13 cellular contexts compared by ENCODE assay signal in genomic region chr3:59540241-59540640, GRCh38.
DNase-seq lines count a peak whose midpoint lies in the region; ATAC-seq, FAIRE-seq and TF ChIP-seq lines count a peak whose summit lies in the region.
"Had no signal": no experiment of that assay in that cellular context is flagged by ENCODE, and none has a peak within 500 bp of the region (broad histone marks: within the 10 kb centered on the region; RNA-seq: fewer than 3 reads in every experiment).

No MANE protein-coding gene starts in this region.

- no peak overlapping the region for H3K4me3 Mint-ChIP-seq in Calu3 (ENCODE audit: low read depth, unreplicated experiment)
- no peak overlapping the region for H3K4me3 Mint-ChIP-seq in neural crest cell
- no peak overlapping the region for H3K4me3 Mint-ChIP-seq in activated naive CD8-positive, alpha-beta T cell treated with anti-CD3 and anti-CD28 coated beads for 36 hours
- H3K4me3 Mint-ChIP-seq: nephron progenitor cell had no signal

- DNase-seq in Calu3 (no peak), GM12878 (ENCODE audit: low read depth, low spot score) (no peak), neural crest cell (ENCODE audit: low read depth, low spot score) (no peak), Karpas-422 (no peak), MM.1S (no peak)
- no peak for DNase-seq in activated effector memory CD4-positive, alpha-beta T cell treated with anti-CD3 and anti-CD28 coated beads, Interleukin-2, amount 50 U/mL, for 16 hours
- no peak for DNase-seq in activated naive CD8-positive, alpha-beta T cell treated with anti-CD3 and anti-CD28 coated beads for 36 hours
- DNase-seq: activated CD4-positive, alpha-beta T cell treated with anti-CD3 and anti-CD28 coated beads for 48 hours; left ventricle myocardium inferior; nephron progenitor cell had no signal

- H3K4me1 ChIP-seq in Loucy (ENCODE audit: insufficient read depth, low read length, poor library complexity, severe bottlenecking) = peaks cover 49% of the 10 kb centered on the region
- no peaks in the 10 kb centered on the region for H3K4me1 ChIP-seq in GM12878 (ENCODE audit: control insufficient read depth, insufficient read depth, low read length)
- no peaks in the 10 kb centered on the region for H3K4me1 ChIP-seq in Karpas-422 (ENCODE audit: low read length)
- H3K4me1 ChIP-seq in MM.1S (ENCODE audit: low read length) = no peaks in the 10 kb centered on the region
- H3K4me1 ChIP-seq: ascending aorta had no signal

- no peak for TF ChIP-seq EP300 in GM12878 (IDR thresholded peaks at IDR 0.05; ENCODE audit: borderline replicate concordance in 1 of 2, control insufficient read depth in 1 of 2, low read depth in 2 of 2, low read length in 2 of 2)

- BruUV-seq in Calu3 (replicated peaks; lab: Mats Ljungman, UMichigan) (no TSS peak), GM12878 (replicated peaks; lab: Mats Ljungman, UMichigan) (no TSS peak)

- H3K27me3 ChIP-seq in Loucy (ENCODE audit: insufficient read depth, low read length, poor library complexity, severe bottlenecking) = no peaks in the 10 kb centered on the region
- H3K27me3 ChIP-seq in GM12878 (replicated peaks in 1 of 2; ENCODE audit: control insufficient read depth in 2 of 2, insufficient read depth in 2 of 2, low read length in 1 of 2) = no peaks in the 10 kb centered on the region
- H3K27me3 ChIP-seq in Karpas-422 (ENCODE audit: low read length) = no peaks in the 10 kb centered on the region
- H3K27me3 ChIP-seq in MM.1S (replicated peaks; ENCODE audit: insufficient read depth, low read length) = no peaks in the 10 kb centered on the region
- H3K27me3 ChIP-seq: ascending aorta, hepatocyte had no signal

- no peaks in the 10 kb centered on the region for H3K9me3 ChIP-seq in Loucy (ENCODE audit: insufficient read depth, low read depth, low read length)
- no peaks in the 10 kb centered on the region; the same call in 2 of the 3 replicates for H3K9me3 ChIP-seq in GM12878 (replicated peaks; ENCODE audit: control insufficient read depth, insufficient read depth, low read length)
- no peaks in the 10 kb centered on the region for H3K9me3 ChIP-seq in Karpas-422 (ENCODE audit: low read length)
- no peaks in the 10 kb centered on the region for H3K9me3 ChIP-seq in MM.1S (replicated peaks; ENCODE audit: insufficient read depth, low read length)
- H3K9me3 ChIP-seq: ascending aorta, left ventricle myocardium inferior had no signal

- H3F3A ChIP-seq in Loucy (ENCODE audit: low read depth) = no peaks in the 10 kb centered on the region; the same call in 1 of the 2 replicates
- no peaks in the 10 kb centered on the region for H3F3A ChIP-seq in MM.1S (ENCODE audit: insufficient read depth, low read length)

- SMC1A ChIA-PET in GM12878 (lab: Charles Lee; ENCODE audit: uncharacterized antibody, unreplicated experiment) = interaction anchor here (1.2 to 1.5 kb wide), 2 partner anchors 28 to 96 kb away, joined by 3 to 7 read pairs; no protein-coding TSS in a partner anchor

- H3K27ac ChIP-seq in GM12878 (ENCODE audit: control insufficient read depth, insufficient read depth) (no peak overlapping the region), Karpas-422 (ENCODE audit: low read length) (no peak overlapping the region), MM.1S (ENCODE audit: low read length) (no peak overlapping the region)
- H3K27ac ChIP-seq: ascending aorta, hepatocyte, left ventricle myocardium inferior had no signal

- CTCF ChIA-PET in Calu3 (lab: Charles Lee) = no interaction called here
- CTCF ChIA-PET in GM12878 (lab: Yijun Ruan, JAX) = no interaction called here

- H3K4me1 Mint-ChIP-seq in Calu3 (ENCODE audit: low read depth, unreplicated experiment) = no peaks in the 10 kb centered on the region
- peaks cover 51% of the 10 kb centered on the region for H3K4me1 Mint-ChIP-seq in neural crest cell
- H3K4me1 Mint-ChIP-seq in activated naive CD8-positive, alpha-beta T cell treated with anti-CD3 and anti-CD28 coated beads for 36 hours = peaks cover 8% of the 10 kb centered on the region

- RAD21 ChIA-PET in GM12878 (lab: Charles Lee; ENCODE audit: unreplicated experiment) = no interaction called here

- H3K9me3 Mint-ChIP-seq in Calu3 (ENCODE audit: low read depth, unreplicated experiment) (peaks cover 3% of the 10 kb centered on the region), neural crest cell (peaks cover 2% of the 10 kb centered on the region)
- no peaks in the 10 kb centered on the region for H3K9me3 Mint-ChIP-seq in activated naive CD8-positive, alpha-beta T cell treated with anti-CD3 and anti-CD28 coated beads for 36 hours
- H3K9me3 Mint-ChIP-seq: nephron progenitor cell had no signal

- H3K36me3 ChIP-seq in Loucy (ENCODE audit: insufficient read depth, low read length) (no peaks in the 10 kb centered on the region), GM12878 (ENCODE audit: control insufficient read depth in 2 of 2, insufficient read depth in 2 of 2, low read length in 1 of 2) (no peaks in the 10 kb centered on the region), Karpas-422 (ENCODE audit: insufficient read depth, low read length) (no peaks in the 10 kb centered on the region), MM.1S (replicated peaks; ENCODE audit: insufficient read depth, low read length) (no peaks in the 10 kb centered on the region)
- H3K36me3 ChIP-seq: ascending aorta, left ventricle myocardium inferior had no signal

- H3K4me3 ChIP-seq in Loucy (ENCODE audit: low read length, poor library complexity, severe bottlenecking) (no peak overlapping the region), GM12878 (no peak overlapping the region), Karpas-422 (ENCODE audit: low read length) (no peak overlapping the region), MM.1S (ENCODE audit: low read length) (no peak overlapping the region)
- H3K4me3 ChIP-seq: ascending aorta, hepatocyte, left ventricle myocardium inferior had no signal

- H3K27ac Mint-ChIP-seq in Calu3 (ENCODE audit: unreplicated experiment) (peak overlapping the region; percentile 2), neural crest cell (ENCODE audit: unreplicated experiment) (peak overlapping the region; percentile 81)
- H3K27ac Mint-ChIP-seq in activated naive CD8-positive, alpha-beta T cell treated with anti-CD3 and anti-CD28 coated beads for 36 hours = no peak overlapping the region

- H3K9ac ChIP-seq in Loucy (ENCODE audit: low read depth, low read length, poor library complexity, severe bottlenecking) (no peak overlapping the region), GM12878 (ENCODE audit: control insufficient read depth, insufficient read depth, low read length) (no peak overlapping the region), Karpas-422 (ENCODE audit: low read length) (no peak overlapping the region), MM.1S (ENCODE audit: low read length) (no peak overlapping the region)

- no peak for FAIRE-seq in GM12878 (lab: Jason Lieb, UNC)

- TF ChIP-seq CTCF in Calu3 (IDR thresholded peaks at IDR 0.05; ENCODE audit: unreplicated experiment) (no peak), Loucy (conservative IDR thresholded peaks at IDR 0.05; ENCODE audit: low read length) (no peak), GM12878 (IDR thresholded peaks at IDR 0.05 in 2 of 3, conservative IDR thresholded peaks at IDR 0.05 in 1 of 3; ENCODE audit: control insufficient read depth in 2 of 3, extremely low read depth in 1 of 3, insufficient read depth in 1 of 3, low read depth in 3 of 3, low read length in 3 of 3) (no peak), neural crest cell (conservative IDR thresholded peaks at IDR 0.05) (no peak), MM.1S (IDR thresholded peaks at IDR 0.05; ENCODE audit: low read length) (no peak)

- no peak; the same call in 2 of the 3 replicates for ATAC-seq in GM12878

- H3K9me2 ChIP-seq in Loucy (replicated peaks; ENCODE audit: low read depth, low read length) = no peaks in the 10 kb centered on the region
- no peaks in the 10 kb centered on the region for H3K9me2 ChIP-seq in Karpas-422 (replicated peaks; ENCODE audit: insufficient read depth, low read length)
- no peaks in the 10 kb centered on the region for H3K9me2 ChIP-seq in MM.1S (replicated peaks; ENCODE audit: insufficient read depth, low read length)

- no peaks in the 10 kb centered on the region for H3K27me3 Mint-ChIP-seq in Calu3 (ENCODE audit: unreplicated experiment)
- no peaks in the 10 kb centered on the region for H3K27me3 Mint-ChIP-seq in neural crest cell (ENCODE audit: low read depth)
- H3K27me3 Mint-ChIP-seq in activated naive CD8-positive, alpha-beta T cell treated with anti-CD3 and anti-CD28 coated beads for 36 hours = no peaks in the 10 kb centered on the region

- 57% methylated on average over 3 of the region's 3 CpGs for WGBS in GM12878 (ENCODE audit: insufficient coverage, insufficient replicate concordance, low lambda C conversion rate, missing lambda C conversion rate)

- no peak overlapping the region for H3K4me2 ChIP-seq in Loucy (ENCODE audit: low read depth, low read length, poor library complexity, severe bottlenecking)
- peak overlapping the region; percentile 15; the same call in 1 of the 2 replicates for H3K4me2 ChIP-seq in GM12878 (ENCODE audit: control insufficient read depth, insufficient read depth)
- H3K4me2 ChIP-seq in Karpas-422 (ENCODE audit: low read depth, low read length, poor library complexity, severe bottlenecking) = no peak overlapping the region
- no peak overlapping the region for H3K4me2 ChIP-seq in MM.1S (ENCODE audit: low read depth, low read length)
- H3K4me2 ChIP-seq: hepatocyte had no signal

- intact Hi-C loops in Calu3 (cut with micrococcal nuclease; ENCODE audit: unreplicated experiment) (no loop called here), GM12878 (cut with micrococcal nuclease; ENCODE audit: unreplicated experiment) (loop anchor here (2.0 kb wide), 2 partner anchors 27 to 147 kb away; no protein-coding TSS in a partner anchor)

- no peak for TF ChIP-seq POLR2A in GM12878 (IDR thresholded peaks at IDR 0.05; ENCODE audit: low read depth, low read length)

- H3K79me2 ChIP-seq in Loucy (ENCODE audit: insufficient read depth, low read length) (no peaks in the 10 kb centered on the region), GM12878 (ENCODE audit: control insufficient read depth, insufficient read depth, low read length) (no peaks in the 10 kb centered on the region), Karpas-422 (ENCODE audit: low read length) (no peaks in the 10 kb centered on the region), MM.1S (ENCODE audit: low read length) (no peaks in the 10 kb centered on the region)
- H3K79me2 ChIP-seq: hepatocyte had no signal

- in situ Hi-C loops in GM12878 (cut with MboI) = no loop called here

- H2AFZ ChIP-seq in Loucy (ENCODE audit: low read length) = peak overlapping the region; percentile 45
- H2AFZ ChIP-seq in GM12878 (ENCODE audit: control insufficient read depth, low read depth, low read length) = no peak overlapping the region
- no peak overlapping the region for H2AFZ ChIP-seq in Karpas-422 (ENCODE audit: low read length)
- H2AFZ ChIP-seq in MM.1S (ENCODE audit: low read length) = no peak overlapping the region
- H2AFZ ChIP-seq: hepatocyte had no signal

- H4K20me1 ChIP-seq in Loucy (ENCODE audit: insufficient read depth, low read length, poor library complexity, severe bottlenecking) (no peaks in the 10 kb centered on the region), GM12878 (ENCODE audit: control insufficient read depth, insufficient read depth) (no peaks in the 10 kb centered on the region), Karpas-422 (ENCODE audit: insufficient read depth, low read depth, low read length) (no peaks in the 10 kb centered on the region), MM.1S (ENCODE audit: insufficient read depth, low read length) (no peaks in the 10 kb centered on the region)

- POLR2A ChIA-PET in GM12878 (lab: Charles Lee) = no interaction called here

- H3K36me3 Mint-ChIP-seq in Calu3 (ENCODE audit: insufficient read depth, unreplicated experiment) (no peaks in the 10 kb centered on the region), neural crest cell (ENCODE audit: low read depth) (no peaks in the 10 kb centered on the region)
- H3K36me3 Mint-ChIP-seq in activated naive CD8-positive, alpha-beta T cell treated with anti-CD3 and anti-CD28 coated beads for 36 hours = no peaks in the 10 kb centered on the region

- TF ChIP-seq RAD21 in GM12878 (IDR thresholded peaks at IDR 0.05; ENCODE audit: insufficient read depth, low read depth, low read length) = no peak
